ENCODE assay signal across 19 cellular contexts in genomic region chr2:8278709-8279354, GRCh38.
DNase-seq lines count a peak whose midpoint lies in the region; ATAC-seq lines count a peak whose summit lies in the region.
"Had no signal": no experiment of that assay in that cellular context is flagged by ENCODE, and none has a peak within 500 bp of the region (broad histone marks: within the 10 kb centered on the region; RNA-seq: fewer than 3 reads in every experiment).

No MANE protein-coding gene starts in this region.

- H3K27ac ChIP-seq in angular gyrus (ENCODE audit: low read depth, low read length) (peak overlapping the region; percentile 65), temporal lobe (ENCODE audit: low read depth, low read length) (peak overlapping the region; percentile 54), GM23248 (no peak overlapping the region)

- H3F3A ChIP-seq in GM23248 (ENCODE audit: insufficient read depth) = no peaks in the 10 kb centered on the region

- no peak overlapping the region for H3K4me3 ChIP-seq in GM23248
- H3K4me3 ChIP-seq: mucosa of descending colon had no signal

- WGBS in GM23248 (ENCODE audit: low coverage in 1 of 2, low lambda C conversion rate in 2 of 2, missing lambda C conversion rate in 2 of 2), 2 experiments = 81 to 89% methylated on average over 10 of the region's 10 CpGs

- H3K9me2 ChIP-seq in GM23248 (ENCODE audit: insufficient read depth) = no peaks in the 10 kb centered on the region

- DNase-seq in medulla oblongata (ENCODE audit: extremely low spot score) = peak; percentile 51
- DNase-seq in AG08396 (ENCODE audit: low spot score) = no peak
- DNase-seq in GM23248 = no peak
- DNase-seq: activated CD8-positive, alpha-beta memory T cell treated with anti-CD3 and anti-CD28 coated beads, Interleukin-2, amount 50 U/mL, for 48 hours; activated effector memory CD4-positive, alpha-beta T cell treated with anti-CD3 and anti-CD28 coated beads, Interleukin-2, amount 50 U/mL, for 16 hours; COR-L47; endodermal cell; GOT3; mucosa of descending colon; NCI-H1930; NCI-H446; stimulated activated naive CD8-positive, alpha-beta T cell treated with anti-CD3 and anti-CD28 coated beads, Interleukin-15, Interleukin-2, amounts not matched to agents 100 U/mL and 50 U/mL, for 24 hours had no signal

- ATAC-seq in HG03432 (IDR thresholded peaks at IDR 0.05; ENCODE audit: unreplicated experiment) = peak; percentile 7
- no peak for ATAC-seq in HG03280 (IDR thresholded peaks at IDR 0.05; ENCODE audit: unreplicated experiment)
- no peak for ATAC-seq in GM19452 (IDR thresholded peaks at IDR 0.05; ENCODE audit: unreplicated experiment)
- ATAC-seq: left lobe of liver; mucosa of descending colon; Right ventricle myocardium inferior; stimulated activated naive CD8-positive, alpha-beta T cell treated with anti-CD3 and anti-CD28 coated beads, Interleukin-15, Interleukin-2, amounts not matched to agents 100 U/mL and 50 U/mL, for 24 hours had no signal

- 0 out of 2 replicates have a peak, but pooled peaks cover 3% of the 10 kb centered on the region for H3K27me3 ChIP-seq in GM23248 (replicated peaks; ENCODE audit: insufficient read depth)

- no peaks in the 10 kb centered on the region for H4K20me1 ChIP-seq in GM23248 (ENCODE audit: insufficient read depth)

- no peak overlapping the region for H3K9ac ChIP-seq in GM23248

- H2AFZ ChIP-seq in GM23248 = no peak overlapping the region

- no peaks in the 10 kb centered on the region for H3K9me3 ChIP-seq in GM23248 (ENCODE audit: low read depth)
- H3K9me3 ChIP-seq: mucosa of descending colon had no signal

- H3K4me2 ChIP-seq in GM23248 (ENCODE audit: unreplicated experiment) = no peak overlapping the region

- no peaks in the 10 kb centered on the region for H3K79me2 ChIP-seq in GM23248 (ENCODE audit: insufficient read depth)

- in situ Hi-C loops in GM23248 (cut with MboI) = no loop called here

- no peaks in the 10 kb centered on the region for H3K36me3 ChIP-seq in GM23248 (ENCODE audit: low read depth)

- H3K4me1 ChIP-seq in GM23248 (ENCODE audit: insufficient read depth) = no peaks in the 10 kb centered on the region
